In the genomic region with DNA sequence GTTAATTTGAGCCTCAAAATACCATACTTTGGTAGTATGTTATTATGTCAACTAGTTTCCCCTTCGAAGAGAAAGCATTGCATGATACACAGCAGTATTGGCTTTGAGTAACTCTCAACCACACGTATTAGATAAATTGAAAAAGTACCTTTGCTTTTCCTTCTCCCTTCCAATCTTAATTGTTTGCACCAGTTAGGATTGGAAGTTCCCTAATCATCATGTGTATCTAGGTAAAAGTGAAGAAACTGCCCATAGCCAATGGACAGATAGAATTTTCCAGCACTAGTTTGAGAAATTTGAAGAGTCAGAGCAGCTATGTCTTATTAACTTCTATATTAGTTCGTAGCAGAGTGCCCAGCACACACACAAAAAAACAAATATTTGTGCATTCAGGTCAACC, we compare ENCODE assay signal across 2 cellular contexts.
A peak's percentile ranks its signal among the peaks of the same experiment; 100 is the strongest.
TF ChIP-seq lines count a peak whose summit lies in the region.

No MANE protein-coding gene starts in this region.

TF ChIP-seq in IMR-90, 13 proteins besides CTCF, POLR2A, EP300 and RAD21:
- TF ChIP-seq RFX5 (IDR thresholded peaks at IDR 0.05; ENCODE audit: low read depth, low read length) (peak; percentile 50; the same call in 1 of the 2 replicates), SMC3 (IDR thresholded peaks at IDR 0.05; ENCODE audit: low read depth, low read length) (no peak)

TF ChIP-seq in H1, 55 proteins besides CTCF, POLR2A, EP300 and RAD21:
- peak; percentile 72 for TF ChIP-seq RFX5 (IDR thresholded peaks at IDR 0.05; ENCODE audit: borderline replicate concordance, low read depth, low read length)
- TF ChIP-seq CHD2 (IDR thresholded peaks at IDR 0.05; ENCODE audit: low read length) = no peak
